ENCODE assay signal across 14 cellular contexts in the genomic region with DNA sequence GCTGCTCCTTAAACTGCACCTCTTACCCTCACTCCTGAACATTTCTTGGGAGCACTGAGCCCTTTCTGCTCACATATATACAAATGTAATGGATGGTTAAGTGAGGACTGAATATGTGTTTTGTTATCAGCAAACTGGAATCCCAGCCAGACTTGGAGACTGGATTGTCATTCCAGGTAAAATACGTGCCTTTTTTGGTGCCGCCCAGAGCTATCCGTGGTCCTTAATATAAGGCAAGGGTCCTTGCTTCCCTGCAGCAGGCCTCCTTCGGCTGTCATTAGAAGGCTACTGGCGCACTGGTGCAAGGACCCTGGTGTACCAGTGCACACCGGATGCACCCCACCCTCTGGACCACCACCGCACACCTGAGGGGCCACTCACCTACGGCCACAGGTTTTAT. TPM values are rescaled to one million over a fixed set of nuclear protein-coding genes. Genes with fewer than 3 reads are reported as not detected.
DNase-seq lines count a peak whose midpoint lies in the region; TF ChIP-seq lines count a peak whose summit lies in the region.
"Had no signal": no experiment of that assay in that cellular context is flagged by ENCODE, and none has a peak within 500 bp of the region (broad histone marks: within the 10 kb centered on the region; RNA-seq: fewer than 3 reads in every experiment).

No MANE protein-coding gene starts in this region.

- no peak for TF ChIP-seq CTCF in endodermal cell (conservative IDR thresholded peaks at IDR 0.05)
- TF ChIP-seq CTCF in sigmoid colon (IDR thresholded peaks at IDR 0.05): no peak

- H3K27me3 Mint-ChIP-seq in endodermal cell (ENCODE audit: insufficient read depth): no peaks in the 10 kb centered on the region

- H3K9ac ChIP-seq in endodermal cell (ENCODE audit: extremely low read depth, low read length, poor library complexity, severe bottlenecking): no peak overlapping the region

- H3K27ac ChIP-seq in endodermal cell (ENCODE audit: low read depth, low read length): no peak overlapping the region
- no peak overlapping the region for H3K27ac ChIP-seq in sigmoid colon
- H3K27ac ChIP-seq: prostate gland had no signal

- H3K4me3 Mint-ChIP-seq in endodermal cell: peak overlapping the region; percentile 81
- H3K4me3 Mint-ChIP-seq: activated CD4-positive, alpha-beta T cell treated with anti-CD3 and anti-CD28 coated beads, Interleukin-2, amount 10 ng/mL, durations not matched to agents 24 days and 14 days; dendritic cell treated with granulocyte-macrophage colony-stimulating factor and Interleukin-4, amounts not matched to agents 40 ng/mL and 50 ng/mL, for 4 days had no signal

- no peak overlapping the region for H2AFZ ChIP-seq in neuron (ENCODE audit: low read depth, low read length)

- H3K4me1 ChIP-seq in HAP-1 (peaks cover 21% of the 10 kb centered on the region), endodermal cell (ENCODE audit: control insufficient read depth, insufficient read depth, low read length) (no peaks in the 10 kb centered on the region), neuron (ENCODE audit: insufficient read depth, low read length) (peaks cover 4% of the 10 kb centered on the region), sigmoid colon (peaks cover 0 to 23% (median 19%) of the 10 kb centered on the region in 4 donors)
- H3K4me1 ChIP-seq: prostate gland had no signal

- peak overlapping the region; percentile 34 for H3K4me3 ChIP-seq in HAP-1
- peak overlapping the region; percentile 68 for H3K4me3 ChIP-seq in endodermal cell (ENCODE audit: low read length)
- peak overlapping the region; percentile 57 for H3K4me3 ChIP-seq in neuron (ENCODE audit: low read length)
- H3K4me3 ChIP-seq in sigmoid colon: peak overlapping the region in 1 of 4 donors; percentile 54

- TF ChIP-seq EP300 in sigmoid colon (IDR thresholded peaks at IDR 0.05): no peak

- H3K9me3 Mint-ChIP-seq in endodermal cell: no peaks in the 10 kb centered on the region
- H3K9me3 Mint-ChIP-seq: activated CD4-positive, alpha-beta T cell treated with anti-CD3 and anti-CD28 coated beads, Interleukin-2, amount 10 ng/mL, durations not matched to agents 24 days and 14 days had no signal

- intact Hi-C loops in sigmoid colon (cut with DNase I): no loop called here

- H3K36me3 ChIP-seq in HAP-1 (replicated peaks) (peaks cover 8% of the 10 kb centered on the region; the same call in 1 of the 2 replicates), endodermal cell (ENCODE audit: control insufficient read depth, insufficient read depth, low read length) (peaks cover 10% of the 10 kb centered on the region), neuron (ENCODE audit: insufficient read depth, low read length) (no peaks in the 10 kb centered on the region), sigmoid colon (no peaks in the 10 kb centered on the region)
- H3K36me3 ChIP-seq: prostate gland had no signal

- DNase-seq in NCI-H524 (lab: John Stamatoyannopoulos, UW): peak; percentile 41 to 58
- no peak for DNase-seq in NCI-H524 treated with DMSO at 0.1 percent for 48 hours (lab: John Stamatoyannopoulos, UW)
- DNase-seq in HAP-1 (ENCODE audit: low spot score in 2 of 2): peak in 1 of 2 experiments; percentile 31
- peak; percentile 83 for DNase-seq in endodermal cell
- no peak for DNase-seq in occipital lobe (lab: John Stamatoyannopoulos, UW)
- DNase-seq in sigmoid colon: no peak
- DNase-seq in NCI-H1436 treated with DMSO at 0.1 percent for 48 hours (lab: John Stamatoyannopoulos, UW): no peak
- DNase-seq: activated CD4-positive, alpha-beta T cell treated with anti-CD3 and anti-CD28 coated beads, Interleukin-2, amount 10 ng/mL, durations not matched to agents 24 days and 14 days; activated naive CD4-positive, alpha-beta T cell; NCI-H2029 had no signal

- H3K9me3 ChIP-seq in HAP-1: no peaks in the 10 kb centered on the region
- H3K9me3 ChIP-seq in endodermal cell (ENCODE audit: control insufficient read depth, low read length): no peaks in the 10 kb centered on the region
- no peaks in the 10 kb centered on the region for H3K9me3 ChIP-seq in neuron (ENCODE audit: low read length)
- H3K9me3 ChIP-seq in sigmoid colon: peaks cover 0 to 4% (median 0%) of the 10 kb centered on the region in 4 donors
- H3K9me3 ChIP-seq: prostate gland had no signal

- no peaks in the 10 kb centered on the region for H3K36me3 Mint-ChIP-seq in endodermal cell (ENCODE audit: low read depth)

- H3K27me3 ChIP-seq in HAP-1 (ENCODE audit: low read depth): no peaks in the 10 kb centered on the region
- H3K27me3 ChIP-seq in endodermal cell (ENCODE audit: control insufficient read depth, insufficient read depth, low read length, poor library complexity, severe bottlenecking): no peaks in the 10 kb centered on the region
- H3K27me3 ChIP-seq in neuron (ENCODE audit: insufficient read depth, low read length): peaks cover 42% of the 10 kb centered on the region
- peaks cover 21 to 69% (median 39%) of the 10 kb centered on the region in 3 donors for H3K27me3 ChIP-seq in sigmoid colon

- H3K27ac Mint-ChIP-seq in endodermal cell: peak overlapping the region; percentile 87
- H3K27ac Mint-ChIP-seq: activated CD4-positive, alpha-beta T cell treated with anti-CD3 and anti-CD28 coated beads, Interleukin-2, amount 10 ng/mL, durations not matched to agents 24 days and 14 days; dendritic cell treated with granulocyte-macrophage colony-stimulating factor and Interleukin-4, amounts not matched to agents 40 ng/mL and 50 ng/mL, for 4 days had no signal

- 3 to 32% methylated on average over 3 to 8 of the region's 8 CpGs for WGBS in endodermal cell (ENCODE audit: insufficient coverage in 1 of 2, insufficient read length in 1 of 2), 2 experiments
- WGBS in sigmoid colon, 2 donors: 22 to 23% methylated on average over 8 of the region's 8 CpGs

- H3K4me1 Mint-ChIP-seq in endodermal cell: peaks cover 27% of the 10 kb centered on the region
- H3K4me1 Mint-ChIP-seq: activated CD4-positive, alpha-beta T cell treated with anti-CD3 and anti-CD28 coated beads, Interleukin-2, amount 10 ng/mL, durations not matched to agents 24 days and 14 days had no signal

- TF ChIP-seq POLR2A in sigmoid colon (IDR thresholded peaks at IDR 0.05): no peak

- in situ Hi-C loops in HAP-1 (cut with MboI; ENCODE audit: low sequenced_read_pairs): loop anchor here (10.0 kb wide), 1 partner anchor 61 kb away; no protein-coding TSS in a partner anchor

RNA-seq across cellular contexts. Expression of a gene that starts 1.1 kb away (rescaled TPM):
- total RNA-seq in endodermal cell: 100 to 1,000 TPM in 1 of 2 donors, 10 to 100 TPM in 1; 81.8 to 122 TPM
- polyA plus RNA-seq in endodermal cell (2013, experiment 1 of 2): 30.2 TPM
- 30.3 TPM for polyA plus RNA-seq in endodermal cell (2013, experiment 2 of 2)
- 124 TPM for total RNA-seq in occipital lobe
- 1 to 10 TPM in 3 of 4 donors, under 1 TPM in 1; 0.82 to 4.6 (median 3.2) TPM for total RNA-seq in sigmoid colon
- polyA plus RNA-seq in sigmoid colon: 1 to 10 TPM in 1 of 3 donors, under 1 TPM in 2; 0.23 to 1.0 (median 0.60) TPM
- total RNA-seq: A172; activated CD4-positive, alpha-beta T cell treated with anti-CD3 and anti-CD28 coated beads, Interleukin-2, amount 10 ng/mL, durations not matched to agents 24 days and 14 days had no signal

Comparison
In these comparisons a context has a peak if more than half of its experiments do, and no peak if none do; other contexts are left out.
1. DNase-seq: peak in NCI-H524 (2 of 2) and endodermal cell (single experiment); none in NCI-H524 treated with DMSO at 0.1 percent for 48 hours (single experiment), occipital lobe (single experiment), sigmoid colon (single experiment) and NCI-H1436 treated with DMSO at 0.1 percent for 48 hours (single experiment).
2. RNA of a gene that starts 1.1 kb away (total RNA-seq): 124 TPM in occipital lobe (single experiment) and 81.8 to 122 TPM in endodermal cell; 0.82 to 4.6 TPM in sigmoid colon; every median in the first group is over 10 times any median in the second.